ENCODE assay signal across 1 cellular context in genomic region chr6:142945446-142946180, GRCh38.
TF ChIP-seq lines count a peak whose summit lies in the region.

No MANE protein-coding gene starts in this region.

TF ChIP-seq in HepG2, 621 proteins besides CTCF, POLR2A, EP300 and RAD21 (continued from another document and continues in another):
- no peak for TF ChIP-seq ZNF576 (CRISPR knock-in tag; IDR thresholded peaks at IDR 0.05)
- 0 out of 2 replicates have a peak, but pooled peaks have one; percentile 10 for TF ChIP-seq ZNF547 (CRISPR knock-in tag; IDR thresholded peaks at IDR 0.05)
- peak; percentile 39 for TF ChIP-seq SALL1 (CRISPR knock-in tag; IDR thresholded peaks at IDR 0.05)
- TF ChIP-seq ARHGAP35 (CRISPR knock-in tag; IDR thresholded peaks at IDR 0.05; ENCODE audit: borderline replicate concordance): 0 out of 2 replicates have a peak, but pooled peaks have one; percentile 55
- TF ChIP-seq SIN3B (IDR thresholded peaks at IDR 0.05; ENCODE audit: low read length): 0 out of 2 replicates have a peak, but pooled peaks have one; percentile 9
- TF ChIP-seq ZNF253 (CRISPR knock-in tag; IDR thresholded peaks at IDR 0.05; ENCODE audit: borderline replicate concordance): peak; percentile 6; the same call in 1 of the 2 replicates
- peak; percentile 27 for TF ChIP-seq JARID2 (CRISPR knock-in tag; IDR thresholded peaks at IDR 0.05; ENCODE audit: insufficient replicate concordance)
- peak; percentile 55 for TF ChIP-seq AGO2 (optimal IDR thresholded peaks at IDR 0.05; ENCODE audit: low read depth, low read length)
- no peak for TF ChIP-seq GTF3A (CRISPR knock-in tag; conservative IDR thresholded peaks at IDR 0.05)
- 0 out of 2 replicates have a peak, but pooled peaks have one; percentile 1 for TF ChIP-seq KDM5B (CRISPR knock-in tag; IDR thresholded peaks at IDR 0.05; ENCODE audit: borderline replicate concordance)
- TF ChIP-seq ZEB1 (IDR thresholded peaks at IDR 0.05; ENCODE audit: insufficient replicate concordance, low read depth): peak; percentile 15
- TF ChIP-seq ZFP82 (CRISPR knock-in tag; IDR thresholded peaks at IDR 0.05; ENCODE audit: borderline replicate concordance): 0 out of 2 replicates have a peak, but pooled peaks have one; percentile 51
- peak; percentile 35; the same call in 1 of the 2 replicates for TF ChIP-seq ZNF691 (CRISPR knock-in tag; IDR thresholded peaks at IDR 0.05; ENCODE audit: borderline replicate concordance, low read depth)
- TF ChIP-seq ZNF180 (CRISPR knock-in tag; IDR thresholded peaks at IDR 0.05; ENCODE audit: borderline replicate concordance, low read depth): no peak
- TF ChIP-seq ZFYVE20 (CRISPR knock-in tag; IDR thresholded peaks at IDR 0.05; ENCODE audit: borderline replicate concordance, low read depth): 0 out of 2 replicates have a peak, but pooled peaks have one; percentile 47
- TF ChIP-seq ZNF451 (CRISPR knock-in tag; IDR thresholded peaks at IDR 0.05): peak; percentile 16; the same call in 1 of the 2 replicates
- TF ChIP-seq SNAPC4 (CRISPR knock-in tag; IDR thresholded peaks at IDR 0.05): no peak
- no peak for TF ChIP-seq NAIF1 (CRISPR knock-in tag; IDR thresholded peaks at IDR 0.05; ENCODE audit: borderline replicate concordance)
- peak; percentile 82; the same call in 1 of the 2 replicates for TF ChIP-seq PCBP1 (IDR thresholded peaks at IDR 0.05; ENCODE audit: borderline replicate concordance, low read depth, low read length)
- TF ChIP-seq ZNF703 (CRISPR knock-in tag; IDR thresholded peaks at IDR 0.05; ENCODE audit: borderline replicate concordance): 0 out of 2 replicates have a peak, but pooled peaks have one; percentile 6
- no peak for TF ChIP-seq SOX6 (IDR thresholded peaks at IDR 0.05)
- TF ChIP-seq SOX6 (CRISPR knock-in tag; IDR thresholded peaks at IDR 0.05): peak; percentile 6; the same call in 1 of the 2 replicates
- TF ChIP-seq ZNF768 (CRISPR knock-in tag; IDR thresholded peaks at IDR 0.05): 0 out of 2 replicates have a peak, but pooled peaks have one; percentile 14
- 0 out of 4 replicates have a peak, but pooled peaks of 1 of the 2 experiments have one; percentile 25 for TF ChIP-seq ATF4 (CRISPR knock-in tag; IDR thresholded peaks at IDR 0.05)
- TF ChIP-seq HMG20B (CRISPR knock-in tag; conservative IDR thresholded peaks at IDR 0.05): 0 out of 2 replicates have a peak, but pooled peaks have one; percentile 11
- no peak for TF ChIP-seq MED13 (CRISPR knock-in tag; IDR thresholded peaks at IDR 0.05)
- TF ChIP-seq ZNF598 (CRISPR knock-in tag; IDR thresholded peaks at IDR 0.05; ENCODE audit: borderline replicate concordance): no peak
- no peak for TF ChIP-seq ZNF331 (CRISPR knock-in tag; IDR thresholded peaks at IDR 0.05)
- TF ChIP-seq ZNF839 (CRISPR knock-in tag; IDR thresholded peaks at IDR 0.05; ENCODE audit: borderline replicate concordance): no peak
- TF ChIP-seq MTA3 (CRISPR knock-in tag; IDR thresholded peaks at IDR 0.05): no peak
- TF ChIP-seq ZNF546 (CRISPR knock-in tag; conservative IDR thresholded peaks at IDR 0.05): peak; percentile 70; the same call in 1 of the 2 replicates
- peak; percentile 16; the same call in 1 of the 2 replicates for TF ChIP-seq SRY (CRISPR knock-in tag; IDR thresholded peaks at IDR 0.05)
- no peak for TF ChIP-seq FOXP1 (IDR thresholded peaks at IDR 0.05)
- TF ChIP-seq FOXP1 (CRISPR knock-in tag; IDR thresholded peaks at IDR 0.05): no peak
- no peak for TF ChIP-seq RNF2 (conservative IDR thresholded peaks at IDR 0.05; ENCODE audit: low read depth)
- TF ChIP-seq CENPT (CRISPR knock-in tag; IDR thresholded peaks at IDR 0.05; ENCODE audit: low read depth): no peak
- no peak for TF ChIP-seq TSC22D2 (CRISPR knock-in tag; IDR thresholded peaks at IDR 0.05; ENCODE audit: borderline replicate concordance)
- TF ChIP-seq PCBP2 (optimal IDR thresholded peaks at IDR 0.05; ENCODE audit: low read depth, low read length, poor library complexity, severe bottlenecking): peak; percentile 17
- peak; percentile 33; the same call in 1 of the 2 replicates for TF ChIP-seq ZBTB7A (CRISPR knock-in tag; IDR thresholded peaks at IDR 0.05)
- TF ChIP-seq PRDM4 (CRISPR knock-in tag; IDR thresholded peaks at IDR 0.05; ENCODE audit: borderline replicate concordance): no peak
- no peak for TF ChIP-seq ZNF550 (CRISPR knock-in tag; IDR thresholded peaks at IDR 0.05; ENCODE audit: borderline replicate concordance)
- peak; percentile 17; the same call in 1 of the 2 replicates for TF ChIP-seq TAF1 (CRISPR knock-in tag; IDR thresholded peaks at IDR 0.05)
- no peak for TF ChIP-seq REPIN1 (CRISPR knock-in tag; IDR thresholded peaks at IDR 0.05; ENCODE audit: borderline replicate concordance, low read depth)
- peak; percentile 2; the same call in 1 of the 2 replicates for TF ChIP-seq ZNF607 (CRISPR knock-in tag; IDR thresholded peaks at IDR 0.05; ENCODE audit: borderline replicate concordance)
- TF ChIP-seq JUND (CRISPR knock-in tag; IDR thresholded peaks at IDR 0.05): no peak
- TF ChIP-seq NR2C2 (CRISPR knock-in tag; IDR thresholded peaks at IDR 0.05; ENCODE audit: borderline replicate concordance): no peak
- TF ChIP-seq ZNF749 (CRISPR knock-in tag; IDR thresholded peaks at IDR 0.05; ENCODE audit: borderline replicate concordance): 0 out of 2 replicates have a peak, but pooled peaks have one; percentile 12
- TF ChIP-seq, protein P1, sequence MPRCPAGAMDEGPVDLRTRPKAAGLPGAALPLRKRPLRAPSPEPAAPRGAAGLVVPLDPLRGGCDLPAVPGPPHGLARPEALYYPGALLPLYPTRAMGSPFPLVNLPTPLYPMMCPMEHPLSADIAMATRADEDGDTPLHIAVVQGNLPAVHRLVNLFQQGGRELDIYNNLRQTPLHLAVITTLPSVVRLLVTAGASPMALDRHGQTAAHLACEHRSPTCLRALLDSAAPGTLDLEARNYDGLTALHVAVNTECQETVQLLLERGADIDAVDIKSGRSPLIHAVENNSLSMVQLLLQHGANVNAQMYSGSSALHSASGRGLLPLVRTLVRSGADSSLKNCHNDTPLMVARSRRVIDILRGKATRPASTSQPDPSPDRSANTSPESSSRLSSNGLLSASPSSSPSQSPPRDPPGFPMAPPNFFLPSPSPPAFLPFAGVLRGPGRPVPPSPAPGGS (CRISPR knock-in tag; IDR thresholded peaks at IDR 0.05): peak; percentile 33; the same call in 1 of the 2 replicates
- no peak for TF ChIP-seq ZNF33B (CRISPR knock-in tag; IDR thresholded peaks at IDR 0.05)
- TF ChIP-seq ZNF232 (CRISPR knock-in tag; IDR thresholded peaks at IDR 0.05; ENCODE audit: borderline replicate concordance): 0 out of 2 replicates have a peak, but pooled peaks have one; percentile 8
- 0 out of 2 replicates have a peak, but pooled peaks have one; percentile 31 for TF ChIP-seq FLYWCH1 (CRISPR knock-in tag; IDR thresholded peaks at IDR 0.05)
- TF ChIP-seq SMAD1 (CRISPR knock-in tag; IDR thresholded peaks at IDR 0.05; ENCODE audit: borderline replicate concordance, low read depth): 0 out of 2 replicates have a peak, but pooled peaks have one; percentile 37
- TF ChIP-seq POLR2AphosphoS2 (IDR thresholded peaks at IDR 0.05; ENCODE audit: low read depth, low read length): peak; percentile 86
- TF ChIP-seq ZNF614 (CRISPR knock-in tag; IDR thresholded peaks at IDR 0.05; ENCODE audit: borderline replicate concordance): no peak
- TF ChIP-seq PHF21A (CRISPR knock-in tag; IDR thresholded peaks at IDR 0.05): no peak
- TF ChIP-seq, protein P2, sequence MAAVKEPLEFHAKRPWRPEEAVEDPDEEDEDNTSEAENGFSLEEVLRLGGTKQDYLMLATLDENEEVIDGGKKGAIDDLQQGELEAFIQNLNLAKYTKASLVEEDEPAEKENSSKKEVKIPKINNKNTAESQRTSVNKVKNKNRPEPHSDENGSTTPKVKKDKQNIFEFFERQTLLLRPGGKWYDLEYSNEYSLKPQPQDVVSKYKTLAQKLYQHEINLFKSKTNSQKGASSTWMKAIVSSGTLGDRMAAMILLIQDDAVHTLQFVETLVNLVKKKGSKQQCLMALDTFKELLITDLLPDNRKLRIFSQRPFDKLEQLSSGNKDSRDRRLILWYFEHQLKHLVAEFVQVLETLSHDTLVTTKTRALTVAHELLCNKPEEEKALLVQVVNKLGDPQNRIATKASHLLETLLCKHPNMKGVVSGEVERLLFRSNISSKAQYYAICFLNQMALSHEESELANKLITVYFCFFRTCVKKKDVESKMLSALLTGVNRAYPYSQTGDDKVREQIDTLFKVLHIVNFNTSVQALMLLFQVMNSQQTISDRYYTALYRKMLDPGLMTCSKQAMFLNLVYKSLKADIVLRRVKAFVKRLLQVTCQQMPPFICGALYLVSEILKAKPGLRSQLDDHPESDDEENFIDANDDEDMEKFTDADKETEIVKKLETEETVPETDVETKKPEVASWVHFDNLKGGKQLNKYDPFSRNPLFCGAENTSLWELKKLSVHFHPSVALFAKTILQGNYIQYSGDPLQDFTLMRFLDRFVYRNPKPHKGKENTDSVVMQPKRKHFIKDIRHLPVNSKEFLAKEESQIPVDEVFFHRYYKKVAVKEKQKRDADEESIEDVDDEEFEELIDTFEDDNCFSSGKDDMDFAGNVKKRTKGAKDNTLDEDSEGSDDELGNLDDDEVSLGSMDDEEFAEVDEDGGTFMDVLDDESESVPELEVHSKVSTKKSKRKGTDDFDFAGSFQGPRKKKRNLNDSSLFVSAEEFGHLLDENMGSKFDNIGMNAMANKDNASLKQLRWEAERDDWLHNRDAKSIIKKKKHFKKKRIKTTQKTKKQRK (IDR thresholded peaks at IDR 0.05; ENCODE audit: low read length): no peak
- peak; percentile 34; the same call in 1 of the 2 replicates for TF ChIP-seq ARNT2 (CRISPR knock-in tag; IDR thresholded peaks at IDR 0.05; ENCODE audit: low read depth)
- peak; percentile 34 for TF ChIP-seq U2AF1 (optimal IDR thresholded peaks at IDR 0.05; ENCODE audit: low read depth, low read length)
- TF ChIP-seq ARNTL (CRISPR knock-in tag; IDR thresholded peaks at IDR 0.05): 0 out of 2 replicates have a peak, but pooled peaks have one; percentile 4
- no peak; the same call in 1 of the 2 replicates for TF ChIP-seq EEA1 (CRISPR knock-in tag; IDR thresholded peaks at IDR 0.05; ENCODE audit: borderline replicate concordance)
- TF ChIP-seq NFYC (CRISPR knock-in tag; IDR thresholded peaks at IDR 0.05): no peak
